8 cellular contexts compared by ENCODE assay signal in genomic region chr9:114098021-114098659, GRCh38. TPM values are rescaled to one million over a fixed set of nuclear protein-coding genes. Genes with fewer than 3 reads are reported as not detected.
DNase-seq lines count a peak whose midpoint lies in the region; ATAC-seq and TF ChIP-seq lines count a peak whose summit lies in the region.

No MANE protein-coding gene starts in this region.

- TF ChIP-seq CTCF in mesothelial cell of epicardium (IDR thresholded peaks at IDR 0.05; ENCODE audit: unreplicated experiment) = no peak

- peaks cover 12% of the 10 kb centered on the region for H3K4me1 ChIP-seq in ectodermal cell (ENCODE audit: control insufficient read depth, insufficient read depth, low read length)
- no peaks in the 10 kb centered on the region for H3K4me1 ChIP-seq in aorta (ENCODE audit: control insufficient read depth in 1 of 2, insufficient read depth in 2 of 2, low read length in 2 of 2)

- intact Hi-C loops in aorta (cut with DNase I) = no loop called here

- peaks cover 46% of the 10 kb centered on the region for H3K27me3 Mint-ChIP-seq in mesothelial cell of epicardium (ENCODE audit: low read depth)

- peaks cover 12% of the 10 kb centered on the region for H3K4me1 Mint-ChIP-seq in mesothelial cell of epicardium

- 1% methylated on average over 61 of the region's 62 CpGs for WGBS in ectodermal cell, 2 experiments
- 1% methylated on average over 45 to 62 of the region's 62 CpGs for WGBS in aorta, 2 donors

- H3K36me3 ChIP-seq in ectodermal cell (ENCODE audit: control insufficient read depth, insufficient read depth, low read length) (no peaks in the 10 kb centered on the region), aorta (ENCODE audit: control insufficient read depth in 1 of 2, insufficient read depth in 2 of 2, low read length in 1 of 2) (no peaks in the 10 kb centered on the region)

- DNase-seq in D341Med (ENCODE audit: low spot score) = peak; percentile 89
- peak; percentile 9 for DNase-seq in NCI-H2227 treated with DMSO at 0.1 percent for 48 hours (lab: John Stamatoyannopoulos, UW)
- peak in 1 of 2 experiments; percentile 56 for DNase-seq in mesothelial cell of epicardium (ENCODE audit: low spot score in 2 of 2, unreplicated experiment in 2 of 2)
- no peak for DNase-seq in aorta
- DNase-seq in T-helper 2 cell = no peak

- H3K4me3 ChIP-seq in ectodermal cell (ENCODE audit: insufficient read depth, low read depth, low read length) (peak overlapping the region; percentile 41), aorta (ENCODE audit: low read length in 2 of 2) (peak overlapping the region; percentile 15 to 51)

- peaks cover 12% of the 10 kb centered on the region for H3K9me3 Mint-ChIP-seq in mesothelial cell of epicardium

- H3K27me3 ChIP-seq in ectodermal cell (ENCODE audit: control insufficient read depth, insufficient read depth, low read length, poor library complexity, severe bottlenecking) = peaks cover 39% of the 10 kb centered on the region
- no peaks in the 10 kb centered on the region for H3K27me3 ChIP-seq in aorta (ENCODE audit: control insufficient read depth in 1 of 2, insufficient read depth in 2 of 2, low read length in 1 of 2)

- ATAC-seq in aorta (ENCODE audit: low FRiP score) (peak; percentile 26), GM19395 (IDR thresholded peaks at IDR 0.05; ENCODE audit: unreplicated experiment) (no peak), GM21825 (IDR thresholded peaks at IDR 0.05; ENCODE audit: unreplicated experiment) (no peak)

- H3K27ac Mint-ChIP-seq in mesothelial cell of epicardium = no peak overlapping the region

- H3K4me3 Mint-ChIP-seq in mesothelial cell of epicardium = peak overlapping the region; percentile 48

- no peaks in the 10 kb centered on the region for H3K9me3 ChIP-seq in ectodermal cell (ENCODE audit: control insufficient read depth, low read length)
- peaks cover 2% of the 10 kb centered on the region for H3K9me3 ChIP-seq in aorta (ENCODE audit: control insufficient read depth, low read length)

- H3K27ac ChIP-seq in ectodermal cell (ENCODE audit: insufficient read depth, low read depth, low read length, poor library complexity, severe bottlenecking) (no peak overlapping the region), aorta (ENCODE audit: low read depth in 1 of 2, low read length in 2 of 2) (no peak overlapping the region)

- H3K36me3 Mint-ChIP-seq in mesothelial cell of epicardium = peaks cover 8% of the 10 kb centered on the region

RNA-seq across cellular contexts. Expression of gene KIF12, which starts 1.0 kb away (rescaled TPM):
- polyA plus RNA-seq in ectodermal cell (2013, experiment 1 of 4) = not detected
- 0.34 TPM for polyA plus RNA-seq in ectodermal cell (2013, experiment 2 of 4)
- 0.16 TPM for polyA plus RNA-seq in ectodermal cell (2013, experiment 3 of 4)
- polyA plus RNA-seq in ectodermal cell (2013, experiment 4 of 4) = 0.32 TPM
- total RNA-seq in mesothelial cell of epicardium = 3.3 to 5.2 TPM (median 4.7 TPM) in 3 replicates
- total RNA-seq in aorta = not detected
- polyA plus RNA-seq in aorta = 1 to 10 TPM in 1 of 2 donors, under 1 TPM in 1; 0.38 to 8.4 TPM

RNA-seq across cellular contexts. Expression of gene AMBP, which starts 20.0 kb away (rescaled TPM):
- polyA plus RNA-seq in ectodermal cell (2013, experiment 1 of 4) = 0.46 TPM
- polyA plus RNA-seq in ectodermal cell (2013, experiment 2 of 4) = 0.71 TPM
- polyA plus RNA-seq in ectodermal cell (2013, experiment 3 of 4) = 0.59 TPM
- 0.53 TPM for polyA plus RNA-seq in ectodermal cell (2013, experiment 4 of 4)
- total RNA-seq in mesothelial cell of epicardium (0.16 to 0.22 TPM in 2 of 3 replicates, not detected in the other), aorta (not detected)
- under 1 TPM in 1 of 2 donors, not detected in 1; 0.50 TPM for polyA plus RNA-seq in aorta

RNA-seq across cellular contexts. Expression of gene COL27A1, which starts 57.2 kb away (rescaled TPM):
- polyA plus RNA-seq in ectodermal cell (2013, experiment 1 of 4) = 29.6 TPM
- polyA plus RNA-seq in ectodermal cell (2013, experiment 2 of 4) = 22.9 TPM
- polyA plus RNA-seq in ectodermal cell (2013, experiment 3 of 4) = 17.9 TPM
- 19.3 TPM for polyA plus RNA-seq in ectodermal cell (2013, experiment 4 of 4)
- 126 to 138 TPM (median 129 TPM) in 3 replicates for total RNA-seq in mesothelial cell of epicardium
- 10 to 100 TPM; 36.9 to 54.3 TPM for total RNA-seq in aorta
- polyA plus RNA-seq in aorta = 10 to 100 TPM in 1 of 2 donors, 1 to 10 TPM in 1; 1.9 to 59.4 TPM

Comparison
In these comparisons a context has a peak if more than half of its experiments do, and no peak if none do; other contexts are left out.
1. DNase-seq: peak in D341Med (single experiment) and NCI-H2227 treated with DMSO at 0.1 percent for 48 hours (single experiment); none in aorta (0 of 2) and T-helper 2 cell (0 of 5).